ENCODE assay signal across 1 cellular context in genomic region chr14:24885410-24885913, GRCh38.
TF ChIP-seq lines count a peak whose summit lies in the region.

No MANE protein-coding gene starts in this region.

TF ChIP-seq in HepG2, 621 proteins besides CTCF, POLR2A, EP300 and RAD21 (continued from another document and continues in another):
- no peak for TF ChIP-seq ZNF275 (CRISPR knock-in tag; IDR thresholded peaks at IDR 0.05; ENCODE audit: borderline replicate concordance)
- peak; percentile 55; the same call in 1 of the 2 replicates for TF ChIP-seq ZBED4 (CRISPR knock-in tag; IDR thresholded peaks at IDR 0.05; ENCODE audit: borderline replicate concordance)
- TF ChIP-seq SMARCC2 (IDR thresholded peaks at IDR 0.05) = no peak
- TF ChIP-seq ZNF644 (CRISPR knock-in tag; IDR thresholded peaks at IDR 0.05; ENCODE audit: low read depth) = peak; percentile 98
- TF ChIP-seq ZBTB43 (CRISPR knock-in tag; conservative IDR thresholded peaks at IDR 0.05) = no peak
- TF ChIP-seq, protein P1, sequence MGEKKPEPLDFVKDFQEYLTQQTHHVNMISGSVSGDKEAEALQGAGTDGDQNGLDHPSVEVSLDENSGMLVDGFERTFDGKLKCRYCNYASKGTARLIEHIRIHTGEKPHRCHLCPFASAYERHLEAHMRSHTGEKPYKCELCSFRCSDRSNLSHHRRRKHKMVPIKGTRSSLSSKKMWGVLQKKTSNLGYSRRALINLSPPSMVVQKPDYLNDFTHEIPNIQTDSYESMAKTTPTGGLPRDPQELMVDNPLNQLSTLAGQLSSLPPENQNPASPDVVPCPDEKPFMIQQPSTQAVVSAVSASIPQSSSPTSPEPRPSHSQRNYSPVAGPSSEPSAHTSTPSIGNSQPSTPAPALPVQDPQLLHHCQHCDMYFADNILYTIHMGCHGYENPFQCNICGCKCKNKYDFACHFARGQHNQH (CRISPR knock-in tag; IDR thresholded peaks at IDR 0.05) = no peak; the same call in 1 of the 2 replicates
- no peak for TF ChIP-seq ZNF496 (CRISPR knock-in tag; IDR thresholded peaks at IDR 0.05; ENCODE audit: insufficient replicate concordance)
- TF ChIP-seq ZNF841 (CRISPR knock-in tag; IDR thresholded peaks at IDR 0.05; ENCODE audit: borderline replicate concordance) = no peak
- TF ChIP-seq SOX5 (CRISPR knock-in tag; IDR thresholded peaks at IDR 0.05; ENCODE audit: borderline replicate concordance) = peak; percentile 94
- TF ChIP-seq ZBTB20 (CRISPR knock-in tag; IDR thresholded peaks at IDR 0.05; ENCODE audit: borderline replicate concordance, low read depth) = no peak
- no peak for TF ChIP-seq ZNF512 (CRISPR knock-in tag; IDR thresholded peaks at IDR 0.05)
- no peak for TF ChIP-seq ZNF891 (CRISPR knock-in tag; IDR thresholded peaks at IDR 0.05)
- no peak for TF ChIP-seq HES4 (CRISPR knock-in tag; IDR thresholded peaks at IDR 0.05; ENCODE audit: borderline replicate concordance)
- TF ChIP-seq POGZ (CRISPR knock-in tag; IDR thresholded peaks at IDR 0.05) = peak; percentile 84
- TF ChIP-seq, protein P2, sequence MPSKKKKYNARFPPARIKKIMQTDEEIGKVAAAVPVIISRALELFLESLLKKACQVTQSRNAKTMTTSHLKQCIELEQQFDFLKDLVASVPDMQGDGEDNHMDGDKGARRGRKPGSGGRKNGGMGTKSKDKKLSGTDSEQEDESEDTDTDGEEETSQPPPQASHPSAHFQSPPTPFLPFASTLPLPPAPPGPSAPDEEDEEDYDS (CRISPR knock-in tag; IDR thresholded peaks at IDR 0.05) = peak; percentile 36
- peak; percentile 76; the same call in 1 of the 2 replicates for TF ChIP-seq ZNF24 (IDR thresholded peaks at IDR 0.05)
- TF ChIP-seq NFKBIZ (CRISPR knock-in tag; IDR thresholded peaks at IDR 0.05) = peak; percentile 58; the same call in 1 of the 2 replicates
- TF ChIP-seq TAF15 (IDR thresholded peaks at IDR 0.05; ENCODE audit: low read depth, low read length, poor library complexity, severe bottlenecking) = no peak
- TF ChIP-seq ZNF124 (CRISPR knock-in tag; IDR thresholded peaks at IDR 0.05) = no peak
- TF ChIP-seq, protein P3, sequence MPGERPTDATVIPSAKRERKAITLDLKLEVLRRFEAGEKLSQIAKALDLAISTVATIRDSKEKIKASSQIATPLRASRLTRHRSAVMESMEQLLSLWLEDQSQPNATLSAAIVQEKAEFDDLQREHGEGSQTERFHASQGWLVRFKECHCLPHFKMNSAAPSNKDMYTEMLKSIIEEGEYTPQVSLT (CRISPR knock-in tag; IDR thresholded peaks at IDR 0.05; ENCODE audit: borderline replicate concordance, low read depth) = no peak
- TF ChIP-seq GZF1 (CRISPR knock-in tag; IDR thresholded peaks at IDR 0.05) = no peak
- TF ChIP-seq MXD4 (CRISPR knock-in tag; IDR thresholded peaks at IDR 0.05) = 0 out of 2 replicates have a peak, but pooled peaks have one; percentile 19
- peak; percentile 36; the same call in 1 of the 2 replicates for TF ChIP-seq DPF2 (CRISPR knock-in tag; IDR thresholded peaks at IDR 0.05; ENCODE audit: borderline replicate concordance, low read depth)
- TF ChIP-seq TBL1XR1 (IDR thresholded peaks at IDR 0.05; ENCODE audit: borderline replicate concordance, low read length, partially characterized antibody) = no peak
- no peak for TF ChIP-seq ZSCAN12 (CRISPR knock-in tag; IDR thresholded peaks at IDR 0.05)
- TF ChIP-seq PAWR (CRISPR knock-in tag; IDR thresholded peaks at IDR 0.05; ENCODE audit: borderline replicate concordance) = no peak
- no peak for TF ChIP-seq ESRRA (CRISPR knock-in tag; IDR thresholded peaks at IDR 0.05; ENCODE audit: low read depth)
- no peak for TF ChIP-seq ZNF816 (CRISPR knock-in tag; IDR thresholded peaks at IDR 0.05; ENCODE audit: borderline replicate concordance)
- TF ChIP-seq, protein P4, sequence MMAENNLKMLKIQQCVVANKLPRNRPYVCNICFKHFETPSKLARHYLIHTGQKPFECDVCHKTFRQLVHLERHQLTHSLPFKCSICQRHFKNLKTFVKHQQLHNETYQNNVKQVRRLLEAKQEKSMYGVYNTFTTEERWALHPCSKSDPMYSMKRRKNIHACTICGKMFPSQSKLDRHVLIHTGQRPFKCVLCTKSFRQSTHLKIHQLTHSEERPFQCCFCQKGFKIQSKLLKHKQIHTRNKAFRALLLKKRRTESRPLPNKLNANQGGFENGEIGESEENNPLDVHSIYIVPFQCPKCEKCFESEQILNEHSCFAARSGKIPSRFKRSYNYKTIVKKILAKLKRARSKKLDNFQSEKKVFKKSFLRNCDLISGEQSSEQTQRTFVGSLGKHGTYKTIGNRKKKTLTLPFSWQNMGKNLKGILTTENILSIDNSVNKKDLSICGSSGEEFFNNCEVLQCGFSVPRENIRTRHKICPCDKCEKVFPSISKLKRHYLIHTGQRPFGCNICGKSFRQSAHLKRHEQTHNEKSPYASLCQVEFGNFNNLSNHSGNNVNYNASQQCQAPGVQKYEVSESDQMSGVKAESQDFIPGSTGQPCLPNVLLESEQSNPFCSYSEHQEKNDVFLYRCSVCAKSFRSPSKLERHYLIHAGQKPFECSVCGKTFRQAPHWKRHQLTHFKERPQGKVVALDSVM (CRISPR knock-in tag; IDR thresholded peaks at IDR 0.05) = no peak; the same call in 1 of the 2 replicates
- TF ChIP-seq ZNF383 (CRISPR knock-in tag; IDR thresholded peaks at IDR 0.05; ENCODE audit: borderline replicate concordance) = no peak
- no peak for TF ChIP-seq ZNF513 (CRISPR knock-in tag; conservative IDR thresholded peaks at IDR 0.05)
- no peak for TF ChIP-seq ZNF740 (CRISPR knock-in tag; IDR thresholded peaks at IDR 0.05)
- TF ChIP-seq GATAD2A (CRISPR knock-in tag; IDR thresholded peaks at IDR 0.05) = peak; percentile 86
- no peak for TF ChIP-seq ZSCAN20 (CRISPR knock-in tag; IDR thresholded peaks at IDR 0.05; ENCODE audit: borderline replicate concordance)
- TF ChIP-seq ZNF503 (CRISPR knock-in tag; IDR thresholded peaks at IDR 0.05) = peak; percentile 66; the same call in 1 of the 2 replicates
- TF ChIP-seq ZNF484 (CRISPR knock-in tag; IDR thresholded peaks at IDR 0.05; ENCODE audit: borderline replicate concordance, low read depth) = no peak
- TF ChIP-seq EHMT2 (IDR thresholded peaks at IDR 0.05; ENCODE audit: borderline replicate concordance, low read depth, low read length) = peak; percentile 86; the same call in 1 of the 2 replicates
- no peak for TF ChIP-seq STAG1 (CRISPR knock-in tag; IDR thresholded peaks at IDR 0.05)
- TF ChIP-seq IKZF4 (CRISPR knock-in tag; IDR thresholded peaks at IDR 0.05; ENCODE audit: borderline replicate concordance, low read depth, not compliant biosample characterization) = no peak
- TF ChIP-seq, protein P5, sequence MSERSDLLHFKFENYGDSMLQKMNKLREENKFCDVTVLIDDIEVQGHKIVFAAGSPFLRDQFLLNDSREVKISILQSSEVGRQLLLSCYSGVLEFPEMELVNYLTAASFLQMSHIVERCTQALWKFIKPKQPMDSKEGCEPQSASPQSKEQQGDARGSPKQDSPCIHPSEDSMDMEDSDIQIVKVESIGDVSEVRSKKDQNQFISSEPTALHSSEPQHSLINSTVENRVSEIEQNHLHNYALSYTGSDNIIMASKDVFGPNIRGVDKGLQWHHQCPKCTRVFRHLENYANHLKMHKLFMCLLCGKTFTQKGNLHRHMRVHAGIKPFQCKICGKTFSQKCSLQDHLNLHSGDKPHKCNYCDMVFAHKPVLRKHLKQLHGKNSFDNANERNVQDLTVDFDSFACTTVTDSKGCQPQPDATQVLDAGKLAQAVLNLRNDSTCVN (CRISPR knock-in tag; IDR thresholded peaks at IDR 0.05; ENCODE audit: borderline replicate concordance) = 0 out of 2 replicates have a peak, but pooled peaks have one; percentile 58
- no peak for TF ChIP-seq HNRNPUL1 (IDR thresholded peaks at IDR 0.05; ENCODE audit: low read depth, low read length)
- TF ChIP-seq DDIT3 (CRISPR knock-in tag; IDR thresholded peaks at IDR 0.05) = no peak
- TF ChIP-seq ATM (IDR thresholded peaks at IDR 0.05; ENCODE audit: borderline replicate concordance) = no peak
- no peak for TF ChIP-seq CENPX (CRISPR knock-in tag; IDR thresholded peaks at IDR 0.05)
- peak; percentile 62; the same call in 1 of the 2 replicates for TF ChIP-seq ZNF337 (CRISPR knock-in tag; IDR thresholded peaks at IDR 0.05; ENCODE audit: borderline replicate concordance, low read depth)
- TF ChIP-seq ARID2 (CRISPR knock-in tag; IDR thresholded peaks at IDR 0.05; ENCODE audit: borderline replicate concordance) = no peak
